Comparison of ENCODE assay signal across 7 cellular contexts in genomic region chr16:28925386-28926228, GRCh38. TPM values are rescaled to one million over a fixed set of nuclear protein-coding genes. Genes with fewer than 3 reads are reported as not detected.
DNase-seq lines count a peak whose midpoint lies in the region; ATAC-seq and TF ChIP-seq lines count a peak whose summit lies in the region.

No MANE protein-coding gene starts in this region.

- peak overlapping the region; percentile 99 for H3K27ac Mint-ChIP-seq in WTC11
- peak overlapping the region; percentile 95 for H3K27ac Mint-ChIP-seq in central memory CD8-positive, alpha-beta T cell (ENCODE audit: low read depth)

- no peaks in the 10 kb centered on the region for H3K9me3 Mint-ChIP-seq in WTC11
- no peaks in the 10 kb centered on the region for H3K9me3 Mint-ChIP-seq in central memory CD8-positive, alpha-beta T cell

- POLR2A ChIA-PET in WTC11 (lab: Charles Lee) = interaction anchor here (0.6 to 1.0 kb wide), 2 partner anchors 11 to 449 kb away, joined by 3 read pairs; no protein-coding TSS in a partner anchor

- CTCF ChIA-PET in WTC11 (lab: Charles Lee) = interaction anchor here (0.8 to 3.3 kb wide), 3 partner anchors 8 to 20 kb away, joined by 3 to 16 read pairs (median 4); no protein-coding TSS in a partner anchor

- peak overlapping the region; percentile 97 for H3K4me3 Mint-ChIP-seq in WTC11
- H3K4me3 Mint-ChIP-seq in central memory CD8-positive, alpha-beta T cell = peak overlapping the region; percentile 94

- TF ChIP-seq CTCF in WTC11 (IDR thresholded peaks at IDR 0.05) = no peak

- peaks cover 14% of the 10 kb centered on the region for H3K4me1 Mint-ChIP-seq in WTC11
- peaks cover 27% of the 10 kb centered on the region for H3K4me1 Mint-ChIP-seq in central memory CD8-positive, alpha-beta T cell

- no peaks in the 10 kb centered on the region for H3K36me3 Mint-ChIP-seq in WTC11
- H3K36me3 Mint-ChIP-seq in central memory CD8-positive, alpha-beta T cell (ENCODE audit: insufficient read depth) = peaks cover 18% of the 10 kb centered on the region

- H3K27me3 Mint-ChIP-seq in WTC11 (ENCODE audit: low read depth) = peaks cover 3% of the 10 kb centered on the region; the same call in 1 of the 2 replicates
- no peaks in the 10 kb centered on the region for H3K27me3 Mint-ChIP-seq in central memory CD8-positive, alpha-beta T cell

- TF ChIP-seq POLR2A in GM15510 (IDR thresholded peaks at IDR 0.05; ENCODE audit: borderline replicate concordance, extremely low read depth, insufficient read length) = peak; percentile 63

- ATAC-seq in HG02642 (IDR thresholded peaks at IDR 0.05; ENCODE audit: poor library complexity, unreplicated experiment) = peak; percentile 41
- ATAC-seq in WTC11 = no peak; the same call in 1 of the 2 replicates
- peak; percentile 80 for ATAC-seq in central memory CD8-positive, alpha-beta T cell (replicated peaks; ENCODE audit: extremely low read depth, poor library complexity, severe bottlenecking)
- ATAC-seq in left lobe of liver = peak; percentile 58

- DNase-seq in NCI-H1694 treated with DMSO at 0.1 percent for 48 hours (lab: John Stamatoyannopoulos, UW) (peak; percentile 22), WTC11 (ENCODE audit: low spot score) (no peak), left lobe of liver (ENCODE audit: low spot score) (peak; percentile 72)
- peak; percentile 73 to 83 for DNase-seq in central memory CD8-positive, alpha-beta T cell (ENCODE audit: low spot score in 2 of 2)
- peak; percentile 80 to 82 for DNase-seq in stimulated activated CD4-positive, alpha-beta T cell treated with anti-CD3 and anti-CD28 coated beads, Interleukin-2, amount 100 ng/mL, for 24 hours

TF ChIP-seq in WTC11, 78 proteins besides CTCF, POLR2A, EP300 and RAD21 (continues in another document):
- TF ChIP-seq PREB (CRISPR knock-in tag; IDR thresholded peaks at IDR 0.05; ENCODE audit: borderline replicate concordance) (no peak), SOX15 (CRISPR knock-in tag; IDR thresholded peaks at IDR 0.05) (no peak), NFATC4 (CRISPR knock-in tag; IDR thresholded peaks at IDR 0.05) (no peak), ARID4B (CRISPR knock-in tag; IDR thresholded peaks at IDR 0.05; ENCODE audit: borderline replicate concordance) (no peak; the same call in 1 of the 2 replicates), NFYB (CRISPR knock-in tag; conservative IDR thresholded peaks at IDR 0.05; ENCODE audit: low read depth) (no peak), SP1 (CRISPR knock-in tag; conservative IDR thresholded peaks at IDR 0.05) (no peak), NR1H2 (CRISPR knock-in tag; IDR thresholded peaks at IDR 0.05) (no peak), USF2 (CRISPR knock-in tag; IDR thresholded peaks at IDR 0.05) (no peak), NFE2L1 (CRISPR knock-in tag; IDR thresholded peaks at IDR 0.05) (no peak), ZMAT4 (CRISPR knock-in tag; IDR thresholded peaks at IDR 0.05) (no peak), ZBTB43 (CRISPR knock-in tag; IDR thresholded peaks at IDR 0.05) (0 out of 2 replicates have a peak, but pooled peaks have one; percentile 35), MXD4 (CRISPR knock-in tag; IDR thresholded peaks at IDR 0.05; ENCODE audit: borderline replicate concordance) (no peak), ZNF138 (CRISPR knock-in tag; conservative IDR thresholded peaks at IDR 0.05) (no peak), IRF2 (CRISPR knock-in tag; IDR thresholded peaks at IDR 0.05; ENCODE audit: borderline replicate concordance, low read depth) (no peak), ESRRA (CRISPR knock-in tag; IDR thresholded peaks at IDR 0.05; ENCODE audit: borderline replicate concordance) (peak; percentile 29; the same call in 1 of the 2 replicates), MAX (CRISPR knock-in tag; IDR thresholded peaks at IDR 0.05) (no peak)

RNA-seq across cellular contexts. Expression of gene RABEP2, which starts 0.6 kb away (rescaled TPM):
- 16.5 to 24.0 TPM (median 22.6 TPM) in 3 replicates for total RNA-seq in WTC11 (2021)
- 6.8 TPM for total RNA-seq in left lobe of liver

RNA-seq across cellular contexts. Expression of gene CD19, which starts 6.2 kb away (rescaled TPM):
- 0.90 to 2.5 TPM (median 2.5 TPM) in 3 replicates for total RNA-seq in WTC11 (2021)
- total RNA-seq in left lobe of liver = not detected

RNA-seq across cellular contexts. Expression of gene NFATC2IP, which starts 25.1 kb away (rescaled TPM):
- total RNA-seq in WTC11 (2021) = 60.7 to 66.6 TPM (median 64.0 TPM) in 3 replicates
- total RNA-seq in left lobe of liver = 15.2 TPM

RNA-seq across cellular contexts. Expression of gene ATP2A1, which starts 47.3 kb away (rescaled TPM):
- total RNA-seq in WTC11 (2021) (4.7 to 6.4 TPM (median 5.6 TPM) in 3 replicates), left lobe of liver (1.4 TPM)

RNA-seq across cellular contexts. Expression of gene SPNS1, which starts 49.0 kb away (rescaled TPM):
- total RNA-seq in WTC11 (2021) = 52.4 to 64.4 TPM (median 54.0 TPM) in 3 replicates
- total RNA-seq in left lobe of liver = 22.8 TPM
